ENCODE assay signal across 8 cellular contexts in genomic region chr13:44577236-44578063, GRCh38. TPM values are rescaled to one million over a fixed set of nuclear protein-coding genes. Genes with fewer than 3 reads are reported as not detected.
A peak's percentile ranks its signal among the peaks of the same experiment; 100 is the strongest.
DNase-seq lines count a peak whose midpoint lies in the region; ATAC-seq and TF ChIP-seq lines count a peak whose summit lies in the region.

No MANE protein-coding gene starts in this region.

- H3K36me3 ChIP-seq in prostate gland = no peaks in the 10 kb centered on the region
- H3K36me3 ChIP-seq in urinary bladder (ENCODE audit: insufficient read depth) = no peaks in the 10 kb centered on the region

- no peaks in the 10 kb centered on the region for H3K27me3 ChIP-seq in prostate gland (replicated peaks; ENCODE audit: insufficient read depth)

- H3K27ac ChIP-seq in prostate gland (peak overlapping the region; percentile 98), urinary bladder (ENCODE audit: low read depth) (peak overlapping the region; percentile 96)

- WGBS in prostate gland = under 1% methylated on average over 54 of the region's 94 CpGs
- under 1% methylated on average over 94 of the region's 94 CpGs for WGBS in urinary bladder

- in situ Hi-C loops in GM13977 (cut with MboI; ENCODE audit: low pct_unique_long_range_greater_than_20kb, low sequenced_read_pairs, unreplicated experiment) = no loop called here

- H3K9me3 ChIP-seq in prostate gland = no peaks in the 10 kb centered on the region

- peak; percentile 65 for TF ChIP-seq POLR2A in prostate gland (IDR thresholded peaks at IDR 0.05)

- peak; percentile 95 for DNase-seq in GM13977 (ENCODE audit: low spot score)
- peak; percentile 93 for DNase-seq in NCI-H146 treated with DMSO at 0.1 percent for 48 hours (lab: John Stamatoyannopoulos, UW; ENCODE audit: unreplicated experiment)
- DNase-seq in T-helper 1 cell = peak; percentile 94 to 97 (median 95)
- peak; percentile 64 to 97 (median 91) for DNase-seq in amygdala (lab: John Stamatoyannopoulos, UW)
- peak; percentile 99 for DNase-seq in left ventricle myocardium superior
- peak; percentile 96 for DNase-seq in prostate gland (ENCODE audit: low spot score)

- peak overlapping the region; percentile 90 to 97 for H3K4me3 ChIP-seq in prostate gland
- H3K4me3 ChIP-seq in urinary bladder (ENCODE audit: low read depth, low read length) = peak overlapping the region; percentile 82

- intact Hi-C loops in left ventricle myocardium superior (cut with micrococcal nuclease) = no loop called here
- intact Hi-C loops in prostate gland (cut with DNase I) = loop anchor here (2.0 to 5.0 kb wide), 3 partner anchors 181 to 391 kb away; no protein-coding TSS in a partner anchor

- H3K4me1 ChIP-seq in prostate gland (replicated peaks) (peaks cover 5% of the 10 kb centered on the region), urinary bladder (ENCODE audit: insufficient read depth) (no peaks in the 10 kb centered on the region)

- TF ChIP-seq CTCF in GM13977 (IDR thresholded peaks at IDR 0.05; ENCODE audit: extremely low read depth, insufficient read depth, missing control alignments) (no peak), prostate gland (IDR thresholded peaks at IDR 0.05) (no peak)

- ATAC-seq in HG02870 (IDR thresholded peaks at IDR 0.05; ENCODE audit: unreplicated experiment) (peak; percentile 53), left ventricle myocardium superior (peak; percentile 92)

RNA-seq across cellular contexts. Expression of gene TSC22D1, which starts 1.3 kb away (rescaled TPM):
- 180 TPM for total RNA-seq in left ventricle myocardium superior
- 100 to 1,000 TPM; 185 to 237 TPM for total RNA-seq in prostate gland
- total RNA-seq in urinary bladder = 104 TPM
- 240 TPM for polyA plus RNA-seq in urinary bladder

Comparison
In these comparisons a context has a peak if more than half of its experiments do, and no peak if none do; other contexts are left out.
1. Peak in every context shown above with its lines: DNase-seq, ATAC-seq, H3K4me3 ChIP-seq and H3K27ac ChIP-seq.